ENCODE assay signal across 8 cellular contexts in the genomic region with DNA sequence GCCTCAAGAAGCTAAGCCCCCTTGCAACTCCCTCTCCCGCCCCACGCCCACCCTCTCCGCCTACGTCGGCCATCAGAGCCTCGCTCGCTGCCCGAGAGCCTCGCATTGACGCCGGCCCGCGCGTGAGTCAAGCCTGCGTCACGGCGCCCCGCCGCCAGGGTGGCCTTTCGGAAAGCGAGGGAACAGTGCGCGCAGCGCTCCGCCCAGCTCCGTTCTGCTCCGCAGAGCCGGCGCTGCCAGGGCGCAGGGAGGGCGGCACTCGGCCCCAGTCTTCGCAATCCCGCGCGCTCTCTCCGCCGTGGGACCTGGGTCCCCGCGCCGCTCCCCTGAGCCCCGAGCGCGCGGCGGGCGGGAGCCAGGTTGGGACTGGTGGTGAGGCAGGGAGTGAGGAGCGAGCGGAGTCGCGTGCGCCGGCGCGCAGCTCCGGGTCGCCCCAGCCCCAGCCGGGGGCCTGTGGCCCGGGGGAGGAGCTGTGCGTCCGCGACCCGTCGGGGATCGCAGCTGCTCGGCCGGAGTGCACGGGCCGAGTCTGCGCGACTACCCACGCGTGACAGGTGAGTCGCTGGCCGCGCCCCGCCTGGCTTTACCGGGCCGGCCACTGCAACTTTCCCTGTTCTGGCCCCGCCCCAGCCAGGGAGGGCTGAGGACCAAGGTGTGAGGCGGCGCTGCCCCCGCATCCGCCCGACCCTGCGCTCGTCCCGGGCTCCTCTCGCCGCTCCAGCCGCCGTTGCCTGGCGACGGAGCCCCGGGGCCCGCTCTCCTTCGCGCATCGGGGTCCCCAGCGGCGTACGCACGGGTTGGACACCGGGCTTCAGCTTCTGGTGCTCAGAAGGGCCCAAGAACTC. TPM values are rescaled to one million over a fixed set of nuclear protein-coding genes. Genes with fewer than 3 reads are reported as not detected.
A peak's percentile ranks its signal among the peaks of the same experiment; 100 is the strongest.
DNase-seq lines count a peak whose midpoint lies in the region; ATAC-seq and TF ChIP-seq lines count a peak whose summit lies in the region.

A gene (plus strand): TSS at position 165 of the 845 bp plus-strand sequence. CDS start 16,436 bp downstream, outside the sequence.

- peak; percentile 59 for DNase-seq in DMS114 treated with DMSO at 0.1 percent for 48 hours (lab: John Stamatoyannopoulos, UW; ENCODE audit: unreplicated experiment)
- peak; percentile 71 for DNase-seq in NCI-H146 (lab: John Stamatoyannopoulos, UW)
- DNase-seq in ascending aorta (ENCODE audit: low spot score in 2 of 2) = no peak
- DNase-seq in stimulated activated CD8-positive, alpha-beta memory T cell treated with anti-CD3 and anti-CD28 coated beads, Interleukin-7, amount 100 ng/mL, for 24 hours (ENCODE audit: low read depth) = peak; percentile 17
- DNase-seq in omental fat pad (ENCODE audit: low spot score) = no peak
- no peak for DNase-seq in KG1 (lab: John Stamatoyannopoulos, UW)

- ATAC-seq in HG02798 (IDR thresholded peaks at IDR 0.05; ENCODE audit: poor library complexity, unreplicated experiment) (no peak), omental fat pad (ENCODE audit: low FRiP score) (no peak)

- H3K27ac ChIP-seq in ascending aorta (no peak within 1 kb of the TSS), iPS-20b (ENCODE audit: low read length) (no peak within 1 kb of the TSS)

- no peak within 1 kb of the TSS for H3K9ac ChIP-seq in iPS-20b (ENCODE audit: low read depth, low read length)

- TF ChIP-seq CTCF in ascending aorta (IDR thresholded peaks at IDR 0.05) = no peak
- no peak for TF ChIP-seq CTCF in omental fat pad (IDR thresholded peaks at IDR 0.05)

- H3K9me3 ChIP-seq in ascending aorta (no peaks in the 10 kb centered on the region), iPS-20b (ENCODE audit: insufficient read depth, low read depth, low read length) (no peaks in the 10 kb centered on the region)

- H3K4me3 ChIP-seq in ascending aorta (peak within 1 kb of the TSS; percentile 43 to 50), iPS-20b (ENCODE audit: low read length) (peak within 1 kb of the TSS; percentile 59; the same call in 1 of the 2 replicates)

- intact Hi-C loops in ascending aorta (cut with DNase I) = no loop called here

- H3K27me3 ChIP-seq in ascending aorta (peaks cover 7% of the 10 kb centered on the region), iPS-20b (ENCODE audit: insufficient read depth, low read length) (peaks cover 100% of the 10 kb centered on the region)

- H3K36me3 ChIP-seq in ascending aorta (no peaks in the 10 kb centered on the region), iPS-20b (ENCODE audit: insufficient read depth, low read depth, low read length) (no peaks in the 10 kb centered on the region)

- H3K4me1 ChIP-seq in ascending aorta (peaks cover 0 to 3% of the 10 kb centered on the region in 2 donors), iPS-20b (ENCODE audit: insufficient read depth, low read length) (no peaks in the 10 kb centered on the region)

RNA-seq across cellular contexts. Expression of the gene that starts here (rescaled TPM):
- total RNA-seq in ascending aorta (0.11 TPM), omental fat pad (under 1 TPM in 3 of 4 donors, not detected in 1; 0.06 to 0.19 (median 0.12) TPM)

Comparison
In these comparisons a context has a peak if more than half of its experiments do, and no peak if none do; other contexts are left out.
1. DNase-seq: peak in DMS114 treated with DMSO at 0.1 percent for 48 hours (single experiment), NCI-H146 (single experiment) and stimulated activated CD8-positive, alpha-beta memory T cell treated with anti-CD3 and anti-CD28 coated beads, Interleukin-7, amount 100 ng/mL, for 24 hours (single experiment); none in ascending aorta (0 of 2), omental fat pad (single experiment) and KG1 (single experiment).